9 cellular contexts compared by ENCODE assay signal in the genomic region with DNA sequence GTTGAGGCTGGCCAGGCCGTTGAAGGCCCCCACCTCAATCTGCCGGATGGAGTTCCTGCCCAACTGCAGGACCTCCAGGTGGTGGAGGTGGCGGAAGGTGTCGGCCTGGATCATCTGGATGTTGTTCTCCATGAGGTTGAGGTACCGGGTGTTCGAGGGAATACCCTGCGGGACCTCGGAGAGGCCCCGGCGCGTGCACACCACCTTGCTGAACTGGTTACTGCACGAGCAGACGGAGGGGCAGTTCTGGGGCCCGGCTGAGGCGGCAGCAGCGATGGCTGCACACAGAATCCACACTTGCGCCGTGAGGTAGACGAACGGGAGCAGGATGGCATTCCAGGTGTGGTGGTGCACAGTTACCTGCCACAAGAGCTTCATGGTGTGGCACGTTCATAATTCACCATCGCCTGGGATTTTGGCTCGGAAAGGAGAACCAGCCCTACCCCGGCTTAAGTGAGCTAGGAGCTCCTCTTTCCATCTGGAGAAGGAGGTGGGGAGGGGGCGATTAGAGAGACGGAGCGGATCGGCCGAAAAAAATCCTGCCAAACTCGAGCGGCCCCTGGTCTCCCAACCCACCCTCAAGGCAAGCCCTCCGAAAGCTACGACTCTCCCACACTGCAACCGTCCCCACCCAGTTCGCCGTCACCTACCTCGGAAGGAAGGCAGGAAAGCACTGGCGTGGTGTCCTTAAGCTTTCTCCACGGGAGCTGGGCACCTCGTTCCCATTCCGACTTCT. TPM values are rescaled to one million over a fixed set of nuclear protein-coding genes. Genes with fewer than 3 reads are reported as not detected.
A peak's percentile ranks its signal among the peaks of the same experiment; 100 is the strongest.
DNase-seq lines count a peak whose midpoint lies in the region; ATAC-seq and TF ChIP-seq lines count a peak whose summit lies in the region.
"Had no signal": no experiment of that assay in that cellular context is flagged by ENCODE, and none has a peak within 500 bp of the region (broad histone marks: within the 10 kb centered on the region; RNA-seq: fewer than 3 reads in every experiment).

No MANE protein-coding gene starts in this region.

- H3K27ac Mint-ChIP-seq in T-helper 17 cell = no peak overlapping the region

- intact Hi-C loops in psoas muscle (cut with DNase I) = no loop called here

- H3K4me3 ChIP-seq in hepatocyte (peak overlapping the region; percentile 45), psoas muscle (peak overlapping the region; percentile 69)

- DNase-seq in D341Med (ENCODE audit: low spot score) = peak; percentile 65
- DNase-seq in T-helper 17 cell = no peak
- DNase-seq in hepatocyte (ENCODE audit: low spot score) = no peak
- DNase-seq in psoas muscle = no peak
- no peak for DNase-seq in DMS114 treated with DMSO at 0.1 percent for 48 hours (lab: John Stamatoyannopoulos, UW; ENCODE audit: unreplicated experiment)
- DNase-seq in COLO668 (lab: John Stamatoyannopoulos, UW; ENCODE audit: unreplicated experiment) = no peak
- no peak for DNase-seq in stimulated activated CD8-positive, alpha-beta memory T cell treated with anti-CD3 and anti-CD28 coated beads, Interleukin-4, amount 100 ng/mL, for 48 hours

- peaks cover 6% of the 10 kb centered on the region for H3K27me3 Mint-ChIP-seq in T-helper 17 cell

- H3K79me2 ChIP-seq in hepatocyte = peaks cover 50% of the 10 kb centered on the region

- H3K4me1 ChIP-seq in hepatocyte (ENCODE audit: insufficient read depth) = peaks cover 21% of the 10 kb centered on the region
- peaks cover 6% of the 10 kb centered on the region for H3K4me1 ChIP-seq in psoas muscle

- WGBS in hepatocyte (ENCODE audit: low lambda C conversion rate, missing lambda C conversion rate) = 48% methylated on average over 37 of the region's 41 CpGs
- 80 to 89% (median 81%) methylated on average over 38 to 41 of the region's 41 CpGs for WGBS in psoas muscle, 3 donors

- H2AFZ ChIP-seq in hepatocyte = no peak overlapping the region

- H3K36me3 Mint-ChIP-seq in T-helper 17 cell (ENCODE audit: low read depth) = peaks cover 2% of the 10 kb centered on the region

- no peak for TF ChIP-seq POLR2A in GM18505 (IDR thresholded peaks at IDR 0.05; ENCODE audit: borderline replicate concordance, extremely low read depth, insufficient read depth, insufficient read length)

- no peaks in the 10 kb centered on the region for H3K36me3 ChIP-seq in hepatocyte (replicated peaks; ENCODE audit: insufficient read depth, low read depth)
- H3K36me3 ChIP-seq in psoas muscle (ENCODE audit: insufficient read depth in 1 of 2, low read depth in 1 of 2) = no peaks in the 10 kb centered on the region

- H3K27ac ChIP-seq in hepatocyte (peak overlapping the region; percentile 39), psoas muscle (no peak overlapping the region)

- peak overlapping the region; percentile 84 for H3K4me2 ChIP-seq in hepatocyte

- H3K9me3 ChIP-seq in T-helper 17 cell (ENCODE audit: control insufficient read depth, low read length, poor library complexity, severe bottlenecking) (no peaks in the 10 kb centered on the region), hepatocyte (ENCODE audit: low read depth) (no peaks in the 10 kb centered on the region), psoas muscle (no peaks in the 10 kb centered on the region)

- ATAC-seq in T-helper 17 cell (no peak), psoas muscle (no peak), GM18505 (IDR thresholded peaks at IDR 0.05; ENCODE audit: unreplicated experiment) (no peak)
- ATAC-seq: HCT116 had no signal

- H3K27me3 ChIP-seq in hepatocyte (peaks cover 3% of the 10 kb centered on the region), psoas muscle (ENCODE audit: insufficient read depth in 3 of 3, low read length in 2 of 3) (peaks cover 0 to 8% (median 0%) of the 10 kb centered on the region in 3 donors)

- H3K4me1 Mint-ChIP-seq in T-helper 17 cell = peaks cover 20% of the 10 kb centered on the region

- TF ChIP-seq CTCF in hepatocyte (IDR thresholded peaks at IDR 0.05; ENCODE audit: poor library complexity) (no peak), psoas muscle (IDR thresholded peaks at IDR 0.05) (no peak)

- peak overlapping the region; percentile 84 for H3K4me3 Mint-ChIP-seq in T-helper 17 cell

- H4K20me1 ChIP-seq in hepatocyte (ENCODE audit: insufficient read depth, poor library complexity, severe bottlenecking) = peaks cover 55% of the 10 kb centered on the region

- no peaks in the 10 kb centered on the region for H3K9me2 ChIP-seq in hepatocyte (replicated peaks; ENCODE audit: insufficient read depth)

RNA-seq across cellular contexts. Expression of a gene that starts 0.8 kb away (rescaled TPM):
- under 1 TPM; 0.34 to 0.57 TPM for total RNA-seq in T-helper 17 cell
- 15.1 TPM in 2 replicates for total RNA-seq in hepatocyte
- polyA plus RNA-seq in hepatocyte = 3.5 and 3.9 TPM in 2 replicates
- total RNA-seq in psoas muscle = 1 to 10 TPM; 2.7 to 5.0 (median 3.1) TPM
- polyA plus RNA-seq in psoas muscle = 1 to 10 TPM in 1 of 3 donors, under 1 TPM in 2; 0.39 to 1.2 (median 0.61) TPM
